Comparison of ENCODE assay signal across 9 cellular contexts in the genomic region with DNA sequence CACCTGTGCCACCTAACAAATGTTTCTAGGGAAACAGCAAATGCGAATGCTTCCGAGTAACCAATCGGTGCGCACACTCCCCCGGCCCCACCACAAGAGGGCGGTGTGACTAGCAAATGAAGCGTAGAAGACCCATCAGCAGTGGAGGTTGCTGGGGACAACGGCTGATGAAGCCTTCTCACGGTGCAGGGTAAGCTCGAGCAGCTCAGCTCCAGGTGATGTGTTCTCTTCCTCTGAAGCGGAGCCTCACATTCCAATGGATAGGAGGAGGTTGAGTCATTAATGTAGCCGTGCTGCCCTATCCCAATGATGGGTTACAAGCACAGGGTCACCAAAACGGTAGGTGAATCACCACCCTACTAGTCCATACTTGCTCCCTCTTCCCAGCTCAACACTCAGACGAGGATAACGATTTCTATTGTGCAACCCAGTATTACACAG.
DNase-seq lines count a peak whose midpoint lies in the region; ATAC-seq and TF ChIP-seq lines count a peak whose summit lies in the region.
"Had no signal": no experiment of that assay in that cellular context is flagged by ENCODE, and none has a peak within 500 bp of the region (broad histone marks: within the 10 kb centered on the region; RNA-seq: fewer than 3 reads in every experiment).

No MANE protein-coding gene starts in this region.

- H3K9me3 ChIP-seq in sigmoid colon: no peaks in the 10 kb centered on the region

- peak; percentile 74 for ATAC-seq in activated CD8-positive, alpha-beta T cell treated with anti-CD3 and anti-CD28 coated beads for 36 hours
- ATAC-seq in HG02763 (IDR thresholded peaks at IDR 0.05; ENCODE audit: unreplicated experiment): no peak

- no peaks in the 10 kb centered on the region for H3K27me3 ChIP-seq in sigmoid colon

- POLR2A ChIA-PET in activated CD8-positive, alpha-beta T cell treated with anti-CD3 and anti-CD28 coated beads for 36 hours (lab: Charles Lee): no interaction called here

- H3K27ac Mint-ChIP-seq in activated CD8-positive, alpha-beta T cell treated with anti-CD3 and anti-CD28 coated beads for 36 hours: no peak overlapping the region
- H3K27ac Mint-ChIP-seq: CD8-positive, alpha-beta memory T cell had no signal

- no peak for TF ChIP-seq POLR2A in sigmoid colon (IDR thresholded peaks at IDR 0.05)

- no peak overlapping the region for H3K4me3 ChIP-seq in sigmoid colon

- no peak overlapping the region for H3K4me3 Mint-ChIP-seq in activated CD8-positive, alpha-beta T cell treated with anti-CD3 and anti-CD28 coated beads for 36 hours
- H3K4me3 Mint-ChIP-seq: CD8-positive, alpha-beta memory T cell had no signal

- CTCF ChIA-PET in activated CD8-positive, alpha-beta T cell treated with anti-CD3 and anti-CD28 coated beads for 36 hours (lab: Charles Lee): interaction anchor here (0.9 to 2.0 kb wide), 8 partner anchors 9 to 85 kb away, joined by 3 to 7 read pairs (median 4); no protein-coding TSS in a partner anchor

- WGBS in sigmoid colon, 2 donors: 28 to 36% methylated on average over 15 of the region's 15 CpGs

- peaks cover 25% of the 10 kb centered on the region for H3K27me3 Mint-ChIP-seq in activated CD8-positive, alpha-beta T cell treated with anti-CD3 and anti-CD28 coated beads for 36 hours

- H3K4me1 Mint-ChIP-seq in activated CD8-positive, alpha-beta T cell treated with anti-CD3 and anti-CD28 coated beads for 36 hours (ENCODE audit: low read depth): peaks cover 3% of the 10 kb centered on the region
- H3K4me1 Mint-ChIP-seq: CD8-positive, alpha-beta memory T cell had no signal

- peaks cover 5% of the 10 kb centered on the region for H3K9me3 Mint-ChIP-seq in activated CD8-positive, alpha-beta T cell treated with anti-CD3 and anti-CD28 coated beads for 36 hours

- TF ChIP-seq EP300 in sigmoid colon (IDR thresholded peaks at IDR 0.05): no peak

- peak; percentile 18 for DNase-seq in NCI-H2171 treated with DMSO at 0.1 percent for 48 hours (lab: John Stamatoyannopoulos, UW)
- DNase-seq in NCI-H2171 (lab: John Stamatoyannopoulos, UW): no peak
- peak; percentile 51 to 68 for DNase-seq in NCI-H1930 (lab: John Stamatoyannopoulos, UW)
- peak; percentile 76 for DNase-seq in activated CD8-positive, alpha-beta T cell treated with anti-CD3 and anti-CD28 coated beads for 36 hours
- DNase-seq in fibroblast of peridontal ligament (ENCODE audit: extremely low read depth): peak; percentile 37
- no peak for DNase-seq in sigmoid colon
- DNase-seq in cerebellum (ENCODE audit: low spot score): no peak

- peaks cover 0 to 14% (median 11%) of the 10 kb centered on the region in 4 donors for H3K4me1 ChIP-seq in sigmoid colon

- peak; percentile 79 for TF ChIP-seq CTCF in activated CD8-positive, alpha-beta T cell treated with anti-CD3 and anti-CD28 coated beads for 36 hours (IDR thresholded peaks at IDR 0.05)
- TF ChIP-seq CTCF in sigmoid colon (IDR thresholded peaks at IDR 0.05): peak in 3 of 4 experiments; percentile 27 to 59 (median 31)

- intact Hi-C loops in activated CD8-positive, alpha-beta T cell treated with anti-CD3 and anti-CD28 coated beads for 36 hours (cut with micrococcal nuclease): no loop called here
- intact Hi-C loops in sigmoid colon (cut with DNase I): loop anchor here (10.0 kb wide), 1 partner anchor 125 kb away; a partner anchor contains a TSS

- no peak overlapping the region for H3K27ac ChIP-seq in sigmoid colon

- no peaks in the 10 kb centered on the region for H3K36me3 ChIP-seq in sigmoid colon

- no peaks in the 10 kb centered on the region for H3K36me3 Mint-ChIP-seq in activated CD8-positive, alpha-beta T cell treated with anti-CD3 and anti-CD28 coated beads for 36 hours (ENCODE audit: low read depth)

Comparison
In these comparisons a context has a peak if more than half of its experiments do, and no peak if none do; other contexts are left out.
1. DNase-seq: peak in NCI-H2171 treated with DMSO at 0.1 percent for 48 hours (single experiment), NCI-H1930 (2 of 2), activated CD8-positive, alpha-beta T cell treated with anti-CD3 and anti-CD28 coated beads for 36 hours (single experiment) and fibroblast of peridontal ligament (single experiment); none in NCI-H2171 (single experiment), sigmoid colon (single experiment) and cerebellum (single experiment).